In genomic region chr17:47229535-47230443, GRCh38 we compare ENCODE assay signal across 8 cellular contexts. TPM values are rescaled to one million over a fixed set of nuclear protein-coding genes. Genes with fewer than 3 reads are reported as not detected.
DNase-seq lines count a peak whose midpoint lies in the region; ATAC-seq, FAIRE-seq and TF ChIP-seq lines count a peak whose summit lies in the region.

No MANE protein-coding gene starts in this region.

- POLR2A ChIA-PET in Caco-2 (lab: Charles Lee) (no interaction called here), HEK293 (lab: Yijun Ruan, JAX) (interaction anchor here (1.0 to 1.5 kb wide), 4 partner anchors 49 to 87 kb away, joined by 3 read pairs; no protein-coding TSS in a partner anchor)

- peak overlapping the region; percentile 83 for H3K4me2 ChIP-seq in astrocyte (ENCODE audit: low read length)

- H3K27ac ChIP-seq in HEK293 (ENCODE audit: extremely low read depth, low read depth, low read length), result no peak overlapping the region; the same call in 1 of the 2 replicates
- H3K27ac ChIP-seq in astrocyte (ENCODE audit: low read depth, low read length), result peak overlapping the region; percentile 49
- peak overlapping the region; percentile 52 for H3K27ac ChIP-seq in right cardiac atrium (ENCODE audit: low read length)

- no peaks in the 10 kb centered on the region for H3K36me3 Mint-ChIP-seq in Caco-2 (ENCODE audit: insufficient read depth, unreplicated experiment)
- no peaks in the 10 kb centered on the region for H3K36me3 Mint-ChIP-seq in astrocyte (ENCODE audit: low read depth, unreplicated experiment)

- peak overlapping the region; percentile 79 for H3K9ac ChIP-seq in astrocyte (ENCODE audit: low read length)

- H3K9me3 ChIP-seq in Caco-2 (no peaks in the 10 kb centered on the region), HEK293 (ENCODE audit: control insufficient read depth, insufficient read depth, low read depth, low read length) (no peaks in the 10 kb centered on the region), astrocyte (ENCODE audit: insufficient read depth, low read depth, low read length) (no peaks in the 10 kb centered on the region), right cardiac atrium (ENCODE audit: control insufficient read depth, low read length) (no peaks in the 10 kb centered on the region)

- 12% methylated on average over 22 of the region's 22 CpGs for WGBS in right cardiac atrium

- H3K4me3 Mint-ChIP-seq in Caco-2 (ENCODE audit: unreplicated experiment), result peak overlapping the region; percentile 63
- no peak overlapping the region for H3K4me3 Mint-ChIP-seq in astrocyte (ENCODE audit: unreplicated experiment)

- no peaks in the 10 kb centered on the region for H3K79me2 ChIP-seq in astrocyte (ENCODE audit: insufficient read depth, low read length)

- no TSS peak for BruUV-seq in Caco-2 (replicated peaks; lab: Mats Ljungman, UMichigan)

- H2AFZ ChIP-seq in astrocyte (ENCODE audit: low read depth, low read length), result peak overlapping the region; percentile 86

- peak; percentile 95 to 98 for TF ChIP-seq CTCF in Caco-2 (IDR thresholded peaks at IDR 0.05; ENCODE audit: insufficient read depth in 1 of 2, low read depth in 1 of 2, low read length in 1 of 2, severe bottlenecking in 1 of 2, unreplicated experiment in 1 of 2)
- peak; percentile 80 for TF ChIP-seq CTCF in HEK293 (tag by site-specific recombination; IDR thresholded peaks at IDR 0.05)
- peak; percentile 100 for TF ChIP-seq CTCF in astrocyte (IDR thresholded peaks at IDR 0.05; ENCODE audit: insufficient read depth, low read depth, low read length)

- H3K27ac Mint-ChIP-seq in Caco-2 (ENCODE audit: unreplicated experiment), result peak overlapping the region; percentile 2
- peak overlapping the region; percentile 94 for H3K27ac Mint-ChIP-seq in astrocyte (ENCODE audit: unreplicated experiment)

- H3K4me3 ChIP-seq in Caco-2 (ENCODE audit: low read depth, low read length) (peak overlapping the region; percentile 8), HEK293 (ENCODE audit: low read depth, low read length) (no peak overlapping the region), astrocyte (ENCODE audit: insufficient read depth, low read depth, low read length) (peak overlapping the region; percentile 55), right cardiac atrium (ENCODE audit: low read length) (no peak overlapping the region)

- H3K27me3 Mint-ChIP-seq in Caco-2 (ENCODE audit: insufficient read depth, unreplicated experiment), result peaks cover 4% of the 10 kb centered on the region
- H3K27me3 Mint-ChIP-seq in astrocyte (ENCODE audit: low read depth, unreplicated experiment), result peaks cover 2% of the 10 kb centered on the region

- H4K20me1 ChIP-seq in astrocyte (ENCODE audit: insufficient read depth, low read length), result no peaks in the 10 kb centered on the region

- peak; percentile 47 to 60 for ATAC-seq in right cardiac atrium
- ATAC-seq in HG02623 (IDR thresholded peaks at IDR 0.05; ENCODE audit: unreplicated experiment), result no peak

- intact Hi-C loops in Caco-2 (cut with micrococcal nuclease; ENCODE audit: unreplicated experiment), result loop anchor here (1.0 kb wide), 1 partner anchor 86 kb away; no protein-coding TSS in a partner anchor
- intact Hi-C loops in right cardiac atrium (cut with DNase I), result loop anchor here (5.0 kb wide), 2 partner anchors 83 to 88 kb away; no protein-coding TSS in a partner anchor

- H3K9me3 Mint-ChIP-seq in Caco-2 (ENCODE audit: unreplicated experiment), result peaks cover under 1% of the 10 kb centered on the region
- H3K9me3 Mint-ChIP-seq in astrocyte (ENCODE audit: unreplicated experiment), result peaks cover 2% of the 10 kb centered on the region

- CTCF ChIA-PET in Caco-2 (lab: Charles Lee) (interaction anchor here (2.5 kb wide), 1 partner anchor 85 kb away, joined by 10 read pairs; no protein-coding TSS in a partner anchor), HEK293 (lab: Yijun Ruan, JAX) (interaction anchor here (0.6 to 8.6 kb wide), 48 partner anchors 10 to 572 kb away, joined by 3 to 164 read pairs (median 4); no protein-coding TSS in a partner anchor)

- H3K36me3 ChIP-seq in Caco-2 (ENCODE audit: control insufficient read depth, insufficient read depth, low read length), result no peaks in the 10 kb centered on the region
- H3K36me3 ChIP-seq in HEK293 (ENCODE audit: control insufficient read depth in 2 of 2, insufficient read depth in 1 of 2, low read length in 2 of 2), result no peaks in the 10 kb centered on the region
- no peaks in the 10 kb centered on the region for H3K36me3 ChIP-seq in astrocyte (ENCODE audit: insufficient read depth, low read length)

- FAIRE-seq in astrocyte (lab: Jason Lieb, UNC), result no peak

- H3K4me1 Mint-ChIP-seq in Caco-2 (ENCODE audit: low read depth, unreplicated experiment) (peaks cover 16% of the 10 kb centered on the region), astrocyte (ENCODE audit: low read depth, unreplicated experiment) (peaks cover 27% of the 10 kb centered on the region)

- H3K27me3 ChIP-seq in Caco-2 (replicated peaks; ENCODE audit: control insufficient read depth, insufficient read depth, low read length), result no peaks in the 10 kb centered on the region
- H3K27me3 ChIP-seq in astrocyte (ENCODE audit: insufficient read depth, low read length), result no peaks in the 10 kb centered on the region
- H3K27me3 ChIP-seq in right cardiac atrium (ENCODE audit: control insufficient read depth, insufficient read depth), result no peaks in the 10 kb centered on the region

- H3K4me1 ChIP-seq in Caco-2 (peaks cover 4% of the 10 kb centered on the region; the same call in 1 of the 2 replicates), HEK293 (ENCODE audit: control insufficient read depth, insufficient read depth, low read length) (peaks cover 2% of the 10 kb centered on the region; the same call in 1 of the 2 replicates), astrocyte (ENCODE audit: insufficient read depth, low read length) (peaks cover 29% of the 10 kb centered on the region), right cardiac atrium (ENCODE audit: control insufficient read depth, insufficient read depth, low read length) (peaks cover 6% of the 10 kb centered on the region)

- peak; percentile 85 to 86 for DNase-seq in Caco-2
- peak; percentile 53 for DNase-seq in NCI-H2029 treated with DMSO at 0.1 percent for 48 hours (lab: John Stamatoyannopoulos, UW)
- DNase-seq in T-helper 22 cell (ENCODE audit: low read depth), result peak; percentile 35
- peak; percentile 86 for DNase-seq in astrocyte (ENCODE audit: low read depth)
- peak; percentile 86 to 92 (median 87) for DNase-seq in right cardiac atrium
- peak; percentile 82 for DNase-seq in retina

TF ChIP-seq in HEK293, 187 proteins besides CTCF, POLR2A, EP300 and RAD21 (continues in another document):
- TF ChIP-seq MYNN (tag by site-specific recombination; IDR thresholded peaks at IDR 0.05; ENCODE audit: borderline replicate concordance) (no peak), ZIC2 (tag by site-specific recombination; IDR thresholded peaks at IDR 0.05) (no peak), YY1 (tag by site-specific recombination; IDR thresholded peaks at IDR 0.05) (no peak), ZNF664 (tag by site-specific recombination; IDR thresholded peaks at IDR 0.05) (no peak), ZNF211 (tag by site-specific recombination; IDR thresholded peaks at IDR 0.05; ENCODE audit: low read depth) (no peak), ZFP37 (tag by site-specific recombination; IDR thresholded peaks at IDR 0.05) (peak; percentile 74; the same call in 1 of the 2 replicates), ZNF785 (tag by site-specific recombination; IDR thresholded peaks at IDR 0.05) (no peak), ZSCAN5A (tag by site-specific recombination; IDR thresholded peaks at IDR 0.05) (no peak), ZNF148 (tag by site-specific recombination; IDR thresholded peaks at IDR 0.05; ENCODE audit: borderline replicate concordance) (no peak), BCL11B (tag by site-specific recombination; IDR thresholded peaks at IDR 0.05; ENCODE audit: low read depth) (no peak), ZNF571 (tag by site-specific recombination; IDR thresholded peaks at IDR 0.05) (no peak), ZNF707 (tag by site-specific recombination; IDR thresholded peaks at IDR 0.05) (no peak), ZNF561 (tag by site-specific recombination; IDR thresholded peaks at IDR 0.05; ENCODE audit: borderline replicate concordance) (peak; percentile 67)

RNA-seq across cellular contexts. Expression of gene MYL4, which starts 20.6 kb away (rescaled TPM):
- total RNA-seq in Caco-2 (2022) (0.39 TPM in 1 of 2 replicates, not detected in the other), astrocyte (22.7 and 38.5 TPM in 2 replicates), right cardiac atrium (1,000 to 10,000 TPM; 3,878 to 6,276 (median 5,738) TPM)
- polyA plus RNA-seq in right cardiac atrium, result 10,368 TPM

RNA-seq across cellular contexts. Expression of gene ITGB3, which starts 23.8 kb away (rescaled TPM):
- total RNA-seq in Caco-2 (2022), result 0.48 and 1.2 TPM in 2 replicates
- total RNA-seq in astrocyte, result 44.0 and 59.2 TPM in 2 replicates
- 10 to 100 TPM in 1 of 4 donors, 1 to 10 TPM in 3; 5.0 to 11.9 (median 6.5) TPM for total RNA-seq in right cardiac atrium
- 2.3 TPM for polyA plus RNA-seq in right cardiac atrium

RNA-seq across cellular contexts. Expression of gene CDC27, which starts 40.7 kb away (rescaled TPM):
- total RNA-seq in Caco-2 (2022), result 92.6 and 104 TPM in 2 replicates
- total RNA-seq in astrocyte, result 137 and 151 TPM in 2 replicates
- total RNA-seq in right cardiac atrium, result 10 to 100 TPM; 74.2 to 87.0 (median 82.3) TPM
- polyA plus RNA-seq in right cardiac atrium, result 15.2 TPM

Comparison
In these comparisons a context has a peak if more than half of its experiments do, and no peak if none do; other contexts are left out.
1. DNase-seq: peak in every context shown above with its lines; median percentile 87 in right cardiac atrium; 86 in astrocyte; 86 in Caco-2; 82 in retina; 53 in NCI-H2029 treated with DMSO at 0.1 percent for 48 hours; 35 in T-helper 22 cell.
2. H3K4me3 ChIP-seq: peak in Caco-2 (single experiment) and astrocyte (single experiment); none in HEK293 (single experiment) and right cardiac atrium (single experiment).
3. RNA of gene MYL4, which starts 20.6 kb away (total RNA-seq): 3,878 to 6,276 TPM in right cardiac atrium; 22.7 to 38.5 TPM in astrocyte and 0.39 TPM in Caco-2; every median in the first group is over 10 times any median in the second.
4. Peak in every context shown above with its lines, with median percentiles within 50 percentile points of each other: CTCF ChIP-seq.